9 cellular contexts compared by ENCODE assay signal in the genomic region with DNA sequence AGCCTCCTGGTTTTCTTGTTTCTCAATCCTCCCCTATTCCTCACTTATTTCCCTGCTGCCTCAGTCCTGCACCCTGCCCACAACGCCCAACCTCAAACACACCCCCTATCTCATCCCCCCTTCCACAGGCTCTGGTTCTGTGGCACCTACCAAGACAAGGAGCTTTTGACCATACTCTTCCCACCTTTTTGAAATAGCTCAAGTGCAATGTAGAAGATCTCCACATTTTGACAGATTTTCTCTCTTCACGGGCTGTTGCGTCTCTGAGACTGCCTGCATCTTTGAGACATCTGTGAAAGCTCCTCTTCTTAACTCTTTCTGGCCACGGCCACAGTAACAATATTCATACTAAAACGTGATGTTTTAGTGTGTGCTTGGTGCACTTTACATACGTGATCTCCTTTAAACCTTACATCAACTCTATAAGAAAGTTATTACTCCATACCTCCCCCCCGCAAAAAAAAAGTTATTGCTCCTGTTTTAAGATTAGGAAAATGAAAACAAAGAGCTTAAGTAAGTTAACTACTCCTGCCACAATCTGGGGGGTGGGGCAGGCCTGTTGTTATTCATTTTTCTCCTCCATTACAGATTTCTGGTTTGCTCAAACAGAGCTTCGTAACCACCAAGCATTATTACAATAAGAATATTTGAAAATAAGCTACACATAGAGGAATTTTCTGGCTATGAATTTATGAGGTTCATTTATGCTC. TPM values are rescaled to one million over a fixed set of nuclear protein-coding genes. Genes with fewer than 3 reads are reported as not detected.
DNase-seq lines count a peak whose midpoint lies in the region; ATAC-seq, FAIRE-seq and TF ChIP-seq lines count a peak whose summit lies in the region.
"Had no signal": no experiment of that assay in that cellular context is flagged by ENCODE, and none has a peak within 500 bp of the region (broad histone marks: within the 10 kb centered on the region; RNA-seq: fewer than 3 reads in every experiment).

No MANE protein-coding gene starts in this region.

- H3K36me3 ChIP-seq in GM23338 (ENCODE audit: insufficient read depth) (no peaks in the 10 kb centered on the region; the same call in 1 of the 2 replicates), keratinocyte (ENCODE audit: control insufficient read depth in 2 of 2, extremely low read depth in 1 of 2, insufficient read depth in 2 of 2, low read length in 2 of 2) (peaks cover 3 to 11% of the 10 kb centered on the region in 2 experiments)

- H2AFZ ChIP-seq in GM23338 (peak overlapping the region; percentile 11; the same call in 1 of the 2 replicates), keratinocyte (ENCODE audit: control insufficient read depth, low read length) (peak overlapping the region; percentile 56)

- no peaks in the 10 kb centered on the region for H3F3A ChIP-seq in GM23338 (replicated peaks; ENCODE audit: low read depth)

- H3K9me2 ChIP-seq in GM23338 (ENCODE audit: insufficient read depth): no peaks in the 10 kb centered on the region

- no peak overlapping the region for H3K9ac ChIP-seq in keratinocyte (ENCODE audit: control insufficient read depth, extremely low read depth, insufficient read depth, low read length)

- peaks cover 25% of the 10 kb centered on the region for H3K27me3 Mint-ChIP-seq in GM23338 (ENCODE audit: insufficient read depth, low read depth, poor library complexity)
- H3K27me3 Mint-ChIP-seq in WTC11 (ENCODE audit: low read depth): no peaks in the 10 kb centered on the region

- no peaks in the 10 kb centered on the region for H3K9me1 ChIP-seq in keratinocyte (ENCODE audit: control insufficient read depth, extremely low read depth, insufficient read depth, low read length)

- H4K20me1 ChIP-seq in GM23338 (replicated peaks; ENCODE audit: insufficient read depth) (peaks cover 23% of the 10 kb centered on the region), keratinocyte (ENCODE audit: control insufficient read depth, extremely low read depth, insufficient read depth, low read length) (peaks cover 23% of the 10 kb centered on the region)

- H3K36me3 Mint-ChIP-seq in GM23338 (ENCODE audit: low read depth) (peaks cover 33% of the 10 kb centered on the region), WTC11 (peaks cover 33% of the 10 kb centered on the region)

- POLR2A ChIA-PET in WTC11 (lab: Charles Lee): interaction anchor here (0.6 to 1.0 kb wide), 2 partner anchors 23 to 502 kb away, joined by 3 read pairs; no protein-coding TSS in a partner anchor

- dilution Hi-C loops in keratinocyte (cut with MboI; ENCODE audit: extremely low pct_ligation_motif_present, low sequenced_read_pairs): no loop called here

- H3K79me2 ChIP-seq in GM23338 (replicated peaks; ENCODE audit: insufficient read depth) (peaks cover 32% of the 10 kb centered on the region), keratinocyte (ENCODE audit: control insufficient read depth, insufficient read depth, low read length) (peaks cover 32% of the 10 kb centered on the region)

- H3K4me3 Mint-ChIP-seq in GM23338: peak overlapping the region; percentile 87
- peak overlapping the region; percentile 100 for H3K4me3 Mint-ChIP-seq in WTC11

- no peaks in the 10 kb centered on the region for H3K9me3 ChIP-seq in keratinocyte (ENCODE audit: control insufficient read depth, low read depth, low read length)

- H3K4me1 Mint-ChIP-seq in GM23338 (peaks cover 19% of the 10 kb centered on the region), WTC11 (peaks cover 30% of the 10 kb centered on the region)

- peak overlapping the region; percentile 86 for H3K4me2 ChIP-seq in GM23338
- peak overlapping the region; percentile 85 for H3K4me2 ChIP-seq in keratinocyte (ENCODE audit: control insufficient read depth, extremely low read depth, insufficient read depth, low read depth, low read length)

- no peaks in the 10 kb centered on the region for H3K27me3 ChIP-seq in GM23338 (ENCODE audit: insufficient read depth)
- H3K27me3 ChIP-seq in keratinocyte (ENCODE audit: control insufficient read depth, extremely low read depth, insufficient read depth, low read length): no peaks in the 10 kb centered on the region

- peak overlapping the region; percentile 96 for H3K27ac ChIP-seq in 22Rv1
- H3K27ac ChIP-seq in GM23338 (ENCODE audit: low read depth): no peak overlapping the region
- H3K27ac ChIP-seq in keratinocyte (ENCODE audit: control insufficient read depth, insufficient read depth, low read length): peak overlapping the region; percentile 97

- TF ChIP-seq CTCF in 22Rv1 (IDR thresholded peaks at IDR 0.05) (no peak), GM23338 (conservative IDR thresholded peaks at IDR 0.05; ENCODE audit: low read depth in 2 of 2) (no peak), WTC11 (IDR thresholded peaks at IDR 0.05) (no peak), keratinocyte (optimal IDR thresholded peaks at IDR 0.05 in 1 of 3, IDR thresholded peaks at IDR 0.05 in 1 of 3, conservative IDR thresholded peaks at IDR 0.05 in 1 of 3; ENCODE audit: extremely low read depth in 1 of 3, insufficient read depth in 2 of 3, low read length in 3 of 3) (no peak)

- H3K27ac Mint-ChIP-seq in GM23338: peak overlapping the region; percentile 25
- peak overlapping the region; percentile 90 for H3K27ac Mint-ChIP-seq in WTC11

- ATAC-seq in GM23338 (peak; percentile 9), WTC11 (no peak), GM18870 (IDR thresholded peaks at IDR 0.05; ENCODE audit: unreplicated experiment) (no peak), HG03342 (IDR thresholded peaks at IDR 0.05; ENCODE audit: unreplicated experiment) (no peak)

- H3K4me1 ChIP-seq in GM23338 (ENCODE audit: insufficient read depth) (peaks cover 18% of the 10 kb centered on the region), keratinocyte (ENCODE audit: control insufficient read depth, extremely low read depth, insufficient read depth, low read length) (peaks cover 21% of the 10 kb centered on the region)

- in situ Hi-C loops in ACHN (cut with HindIII; ENCODE audit: low pct_ligation_motif_present, low pct_unique_long_range_greater_than_20kb, low sequenced_read_pairs): no loop called here

- H3K9me3 Mint-ChIP-seq in GM23338 (no peaks in the 10 kb centered on the region; the same call in 2 of the 3 replicates), WTC11 (no peaks in the 10 kb centered on the region)

- peak overlapping the region; percentile 66 for H3K4me3 ChIP-seq in GM23338
- no peak overlapping the region for H3K4me3 ChIP-seq in keratinocyte (ENCODE audit: control insufficient read depth in 2 of 3, extremely low read depth in 1 of 3, insufficient read depth in 2 of 3, low read depth in 1 of 3, low read length in 3 of 3)

- CTCF ChIA-PET in WTC11 (lab: Charles Lee): interaction anchor here (0.7 to 4.2 kb wide), 7 partner anchors 23 to 422 kb away, joined by 3 to 19 read pairs (median 6); no protein-coding TSS in a partner anchor

- no peak for FAIRE-seq in keratinocyte (lab: Jason Lieb, UNC)

- DNase-seq in GM23338 (ENCODE audit: low spot score): peak; percentile 38
- no peak for DNase-seq in WTC11 (ENCODE audit: low spot score)
- DNase-seq in keratinocyte (ENCODE audit: low read depth, low spot score): no peak
- DNase-seq in ACHN: no peak
- no peak for DNase-seq in LoVo (ENCODE audit: low spot score)
- DNase-seq: amniotic stem cell had no signal

TF ChIP-seq in GM23338, 12 proteins besides CTCF, POLR2A, EP300 and RAD21 (continues in another document):
- no peak for TF ChIP-seq NANOG (IDR thresholded peaks at IDR 0.05; ENCODE audit: borderline replicate concordance)
- no peak for TF ChIP-seq JUNB (IDR thresholded peaks at IDR 0.05; ENCODE audit: unreplicated experiment)
- TF ChIP-seq STAT1 (IDR thresholded peaks at IDR 0.05; ENCODE audit: unreplicated experiment): no peak
- no peak for TF ChIP-seq EZH2phosphoT487 (IDR thresholded peaks at IDR 0.05; ENCODE audit: unreplicated experiment)

TF ChIP-seq in WTC11, 78 proteins besides CTCF, POLR2A, EP300 and RAD21 (continues in another document):
- TF ChIP-seq FOXJ3 (CRISPR knock-in tag; IDR thresholded peaks at IDR 0.05; ENCODE audit: borderline replicate concordance): no peak
- no peak for TF ChIP-seq ZNF416 (CRISPR knock-in tag; IDR thresholded peaks at IDR 0.05)
- no peak for TF ChIP-seq ZNF317 (CRISPR knock-in tag; IDR thresholded peaks at IDR 0.05; ENCODE audit: borderline replicate concordance, low read depth)

RNA-seq across cellular contexts. Expression of a gene that starts 1.8 kb away (rescaled TPM):
- total RNA-seq in GM23338 (2014; rRNA removed; shearing (Covaris generic)): 674 and 696 TPM in 2 replicates
- 532 and 559 TPM in 2 replicates for polyA plus RNA-seq in GM23338 (2016; fragmentation: Nextera tagmentation; extraction: Ambion mirVana)
- total RNA-seq in WTC11 (2021): 531 to 543 TPM (median 533 TPM) in 3 replicates
- polyA plus RNA-seq in keratinocyte: 197 to 352 TPM (median 286 TPM) in 3 replicates
- polyA plus RNA-seq in keratinocyte (2011; ENCODE audit: low read depth): 870 TPM
- polyA plus RNA-seq in keratinocyte (2011; cell fraction: cytosol; rRNA removed): 227 and 270 TPM in 2 replicates
- polyA plus RNA-seq in keratinocyte (2011; cell fraction: nucleus; rRNA removed): 120 and 203 TPM in 2 replicates
- 161 and 304 TPM in 2 replicates for polyA plus RNA-seq in keratinocyte (2012; ENCODE audit: low replicate concordance)
- 44.8 to 115 TPM (median 55.0 TPM) in 3 replicates for polyA minus RNA-seq in keratinocyte
- polyA minus RNA-seq in keratinocyte (2011; cell fraction: cytosol; rRNA and poly(A)+ RNA removed): 241 TPM
- 47.8 and 84.2 TPM in 2 replicates for polyA minus RNA-seq in keratinocyte (2011; cell fraction: nucleus; rRNA and poly(A)+ RNA removed)
